In genomic region chr1:244820131-244820530, GRCh38 we compare ENCODE assay signal across 23 cellular contexts.
"Had no signal": no experiment of that assay in that cellular context is flagged by ENCODE, and none has a peak within 500 bp of the region (broad histone marks: within the 10 kb centered on the region; RNA-seq: fewer than 3 reads in every experiment).

No MANE protein-coding gene starts in this region.

- H3K27ac Mint-ChIP-seq: dendritic cell treated with granulocyte-macrophage colony-stimulating factor and Interleukin-4, amounts not matched to agents 40 ng/mL and 50 ng/mL, for 4 days; effector memory CD8-positive, alpha-beta T cell; immature natural killer cell; naive thymus-derived CD8-positive, alpha-beta T cell; stimulated activated naive CD8-positive, alpha-beta T cell treated with anti-CD3 and anti-CD28 coated beads, Interleukin-15, Interleukin-2, amounts not matched to agents 100 ng/mL and 50 ng/mL, for 24 hours had no signal

- H3K4me1 ChIP-seq: esophagus squamous epithelium, gastroesophageal sphincter, left ventricle myocardium inferior, lower lobe of right lung, testis, tibial nerve had no signal

- H3K4me3 ChIP-seq: esophagus squamous epithelium, gastroesophageal sphincter, left ventricle myocardium inferior, lower lobe of right lung, mucosa of descending colon, skin epidermis, testis, tibial nerve had no signal

- H3K27me3 ChIP-seq: gastroesophageal sphincter, testis, tibial nerve had no signal

- H3K27me3 Mint-ChIP-seq: dendritic cell treated with granulocyte-macrophage colony-stimulating factor and Interleukin-4, amounts not matched to agents 40 ng/mL and 50 ng/mL, for 4 days; stimulated activated naive CD8-positive, alpha-beta T cell treated with anti-CD3 and anti-CD28 coated beads, Interleukin-15, Interleukin-2, amounts not matched to agents 100 ng/mL and 50 ng/mL, for 24 hours had no signal

- H3K36me3 Mint-ChIP-seq: immature natural killer cell; naive thymus-derived CD8-positive, alpha-beta T cell had no signal

- H3K9me3 ChIP-seq: esophagus squamous epithelium, gastroesophageal sphincter, left ventricle myocardium inferior, lower lobe of right lung, mucosa of descending colon, testis, tibial nerve had no signal

- H3K27ac ChIP-seq: esophagus squamous epithelium, gastroesophageal sphincter, left ventricle myocardium inferior, lower lobe of right lung, skin epidermis, testis, tibial nerve had no signal

- H3K4me3 Mint-ChIP-seq: dendritic cell treated with granulocyte-macrophage colony-stimulating factor and Interleukin-4, amounts not matched to agents 40 ng/mL and 50 ng/mL, for 4 days; effector memory CD8-positive, alpha-beta T cell; immature natural killer cell; neural crest cell; stimulated activated naive CD8-positive, alpha-beta T cell treated with anti-CD3 and anti-CD28 coated beads, Interleukin-15, Interleukin-2, amounts not matched to agents 100 ng/mL and 50 ng/mL, for 24 hours had no signal

- H3K9me3 Mint-ChIP-seq: dendritic cell treated with granulocyte-macrophage colony-stimulating factor and Interleukin-4, amounts not matched to agents 40 ng/mL and 50 ng/mL, for 4 days; effector memory CD8-positive, alpha-beta T cell; immature natural killer cell; naive thymus-derived CD8-positive, alpha-beta T cell; neural crest cell; stimulated activated naive CD8-positive, alpha-beta T cell treated with anti-CD3 and anti-CD28 coated beads, Interleukin-15, Interleukin-2, amounts not matched to agents 100 ng/mL and 50 ng/mL, for 24 hours had no signal

- H3K36me3 ChIP-seq: esophagus squamous epithelium, gastroesophageal sphincter, left ventricle myocardium inferior, lower lobe of right lung, tibial nerve had no signal

- DNase-seq: effector memory CD8-positive, alpha-beta T cell; esophagus squamous epithelium; foreskin fibroblast; glutamatergic neuron; immature natural killer cell; kidney; left cardiac atrium; left ventricle myocardium inferior; lower lobe of right lung; mesenchymal stem cell; mucosa of descending colon; naive thymus-derived CD8-positive, alpha-beta T cell; posterior cingulate gyrus; stimulated activated CD4-positive, alpha-beta T cell treated with anti-CD3 and anti-CD28 coated beads, Interleukin-12 subunit alpha, Interleukin-12 subunit beta, amount 100 ng/mL, for 4 hours; stimulated activated CD4-positive, alpha-beta T cell treated with anti-CD3 and anti-CD28 coated beads, Interleukin-2, amount 100 ng/mL, for 48 hours; testis had no signal

- ATAC-seq: effector memory CD8-positive, alpha-beta T cell; gastroesophageal sphincter; lower lobe of right lung; mucosa of descending colon; naive thymus-derived CD8-positive, alpha-beta T cell; sciatic nerve had no signal
